In genomic region chr5:80753712-80754111, GRCh38 we compare ENCODE assay signal across 22 cellular contexts.
"Had no signal": no experiment of that assay in that cellular context is flagged by ENCODE, and none has a peak within 500 bp of the region (broad histone marks: within the 10 kb centered on the region; RNA-seq: fewer than 3 reads in every experiment).

No MANE protein-coding gene starts in this region.

- H3K9me3 ChIP-seq: gastroesophageal sphincter, heart right ventricle, left ventricle myocardium inferior, neutrophil, right lobe of liver, tibial nerve, uterus had no signal

- H3K4me3 Mint-ChIP-seq: T-helper 1 cell treated with Interleukin-12 subunit alpha and Interleukin-12 subunit beta and Interleukin-4 antibody, amounts not matched to agents 30 μg/mL and 1 μg/mL, for 36 hours had no signal

- H3K27ac ChIP-seq: gastroesophageal sphincter, heart right ventricle, left ventricle myocardium inferior, neutrophil, parathyroid adenoma, right lobe of liver, tibial nerve, uterus, VCaP had no signal

- ATAC-seq: gastroesophageal sphincter, heart right ventricle, right lobe of liver had no signal

- H3K36me3 ChIP-seq: uterus had no signal

- H3K27me3 ChIP-seq: gastroesophageal sphincter, heart right ventricle, neutrophil, right lobe of liver, tibial nerve, uterus had no signal

- H3K27me3 Mint-ChIP-seq: stimulated activated naive CD8-positive, alpha-beta T cell treated with anti-CD3 and anti-CD28 coated beads, Interleukin-15, Interleukin-2, amounts not matched to agents 100 ng/mL and 50 ng/mL, for 24 hours had no signal

- H3K4me1 ChIP-seq: gastroesophageal sphincter, left ventricle myocardium inferior, parathyroid adenoma, right lobe of liver, uterus had no signal

- H3K4me3 ChIP-seq: gastroesophageal sphincter, heart right ventricle, left ventricle myocardium inferior, right lobe of liver, tibial nerve, uterus had no signal

- DNase-seq: activated CD4-positive, alpha-beta T cell treated with anti-CD3 and anti-CD28 coated beads for 1 hour; activated CD8-positive, alpha-beta memory T cell treated with anti-CD3 and anti-CD28 coated beads for 24 hours; activated CD8-positive, alpha-beta memory T cell treated with anti-CD3 and anti-CD28 coated beads, Interleukin-2, amount 50 U/mL, for 48 hours; activated gamma-delta T cell; aorta; effector CD4-positive, alpha-beta T cell; heart right ventricle; kidney glomerular epithelial cell; left ventricle myocardium inferior; mammary epithelial cell; right lobe of liver; small intestine; stimulated activated CD4-positive, alpha-beta T cell treated with anti-CD3 and anti-CD28 coated beads, Interleukin-15, amount 100 ng/mL, for 24 hours; stimulated activated CD4-positive, alpha-beta T cell treated with anti-CD3 and anti-CD28 coated beads, Interleukin-2, amount 100 ng/mL, for 48 hours; uterus had no signal
